In the genomic region with DNA sequence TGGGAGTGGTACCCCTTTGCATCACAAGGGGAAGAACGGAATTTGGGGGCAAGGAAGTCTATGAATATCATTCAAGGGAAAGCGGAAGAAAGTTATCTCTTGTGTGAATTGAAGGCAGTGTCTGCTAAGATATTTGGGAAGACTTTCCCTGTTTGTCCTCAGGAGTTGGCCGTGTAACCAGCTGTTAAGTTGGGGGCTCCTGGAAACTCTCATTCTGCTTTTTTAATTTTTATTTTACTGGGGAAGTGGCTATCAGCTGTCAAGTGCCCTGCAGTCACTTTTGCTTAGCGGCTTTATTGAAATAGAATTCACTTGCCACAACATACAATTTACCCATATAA, we compare ENCODE assay signal across 12 cellular contexts. TPM values are rescaled to one million over a fixed set of nuclear protein-coding genes. Genes with fewer than 3 reads are reported as not detected.
DNase-seq lines count a peak whose midpoint lies in the region; ATAC-seq, FAIRE-seq and TF ChIP-seq lines count a peak whose summit lies in the region.
"Had no signal": no experiment of that assay in that cellular context is flagged by ENCODE, and none has a peak within 500 bp of the region (broad histone marks: within the 10 kb centered on the region; RNA-seq: fewer than 3 reads in every experiment).

No MANE protein-coding gene starts in this region.

- intact Hi-C loops in endothelial cell of umbilical vein (cut with micrococcal nuclease), result no loop called here

- TF ChIP-seq CTCF in GM06990 (IDR thresholded peaks at IDR 0.05; ENCODE audit: insufficient read depth, low read length, poor library complexity, severe bottlenecking), result no peak
- TF ChIP-seq CTCF in endothelial cell of umbilical vein (IDR thresholded peaks at IDR 0.05; ENCODE audit: extremely low read depth in 1 of 2, insufficient read depth in 1 of 2, low read depth in 1 of 2, low read length in 2 of 2), result no peak
- no peak for TF ChIP-seq CTCF in osteocyte (IDR thresholded peaks at IDR 0.05)

- dilution Hi-C loops in endothelial cell of umbilical vein (cut with MboI; ENCODE audit: extremely low pct_ligation_motif_present, low sequenced_read_pairs), result no loop called here

- H3K4me1 Mint-ChIP-seq in osteocyte (ENCODE audit: unreplicated experiment), result peaks cover 47% of the 10 kb centered on the region

- CTCF ChIA-PET in endothelial cell of umbilical vein (lab: Charles Lee), result interaction anchor here (5.3 kb wide), 1 partner anchor 15 kb away, joined by 79 read pairs; no protein-coding TSS in a partner anchor

- no peaks in the 10 kb centered on the region for H3K9me3 ChIP-seq in endothelial cell of umbilical vein (replicated peaks; ENCODE audit: control insufficient read depth, insufficient read depth, low read length)

- H3K9me3 Mint-ChIP-seq in osteocyte (ENCODE audit: unreplicated experiment), result no peaks in the 10 kb centered on the region

- ATAC-seq in GM19035 (IDR thresholded peaks at IDR 0.05; ENCODE audit: unreplicated experiment) (no peak), HG03521 (IDR thresholded peaks at IDR 0.05; ENCODE audit: unreplicated experiment) (no peak), HG03469 (IDR thresholded peaks at IDR 0.05; ENCODE audit: unreplicated experiment) (no peak)

- no peak overlapping the region for H3K27ac ChIP-seq in endothelial cell of umbilical vein (ENCODE audit: insufficient read depth, low read depth, low read length)

- H3K27me3 ChIP-seq in GM06990 (replicated peaks; ENCODE audit: control insufficient read depth, insufficient read depth, low read length) (no peaks in the 10 kb centered on the region), endothelial cell of umbilical vein (ENCODE audit: control insufficient read depth in 2 of 2, insufficient read depth in 2 of 2, low read length in 2 of 2) (no peaks in the 10 kb centered on the region)

- POLR2A ChIA-PET in endothelial cell of umbilical vein (lab: Charles Lee), result no interaction called here

- H3K9me1 ChIP-seq in endothelial cell of umbilical vein (replicated peaks; ENCODE audit: control insufficient read depth, extremely low read depth, insufficient read depth, low read length), result no peaks in the 10 kb centered on the region

- H3K4me1 ChIP-seq in endothelial cell of umbilical vein (ENCODE audit: control insufficient read depth, extremely low read depth, insufficient read depth, low read length), result peaks cover 30% of the 10 kb centered on the region

- peaks cover 8% of the 10 kb centered on the region for H3K36me3 Mint-ChIP-seq in osteocyte (ENCODE audit: unreplicated experiment)

- TF ChIP-seq POLR2A in endothelial cell of umbilical vein (IDR thresholded peaks at IDR 0.05; ENCODE audit: low read depth, low read length), result no peak

- H3K36me3 ChIP-seq in GM06990 (ENCODE audit: control insufficient read depth, insufficient read depth, low read length) (peaks cover 9% of the 10 kb centered on the region), endothelial cell of umbilical vein (ENCODE audit: control insufficient read depth in 2 of 2, extremely low read depth in 1 of 2, insufficient read depth in 2 of 2, low read length in 2 of 2) (peaks cover 0 to 4% of the 10 kb centered on the region in 2 experiments)

- no peak for FAIRE-seq in endothelial cell of umbilical vein (lab: Jason Lieb, UNC)

- H3K4me3 ChIP-seq in GM06990 (replicated peaks; ENCODE audit: low read depth, low read length) (peak overlapping the region; percentile 81), endothelial cell of umbilical vein (replicated peaks in 1 of 3; ENCODE audit: insufficient read depth in 1 of 3, low read depth in 1 of 3, low read length in 3 of 3) (peak overlapping the region in 1 of 3 experiments; percentile 86)

- no TSS peak for BruUV-seq in endothelial cell of umbilical vein (replicated peaks; lab: Mats Ljungman, UMichigan)

- no peak overlapping the region for H3K9ac ChIP-seq in endothelial cell of umbilical vein (replicated peaks; ENCODE audit: extremely low read depth, insufficient read depth, low read length)

- H3K4me2 ChIP-seq in endothelial cell of umbilical vein (ENCODE audit: insufficient read depth, low read length), result peak overlapping the region; percentile 96

- peaks cover 9% of the 10 kb centered on the region for H4K20me1 ChIP-seq in endothelial cell of umbilical vein (replicated peaks; ENCODE audit: control insufficient read depth, extremely low read depth, insufficient read depth, low read length)

- no peaks in the 10 kb centered on the region for H3K27me3 Mint-ChIP-seq in osteocyte (ENCODE audit: unreplicated experiment)

- H3K79me2 ChIP-seq in endothelial cell of umbilical vein (ENCODE audit: control insufficient read depth, insufficient read depth, low read length), result peaks cover 77% of the 10 kb centered on the region

- H3K4me3 Mint-ChIP-seq in osteocyte (ENCODE audit: unreplicated experiment), result peak overlapping the region; percentile 93

- DNase-seq in GM06990 (ENCODE audit: extremely low read depth, insufficient read length) (no peak), endothelial cell of umbilical vein (ENCODE audit: low read depth, low spot score) (no peak), osteocyte (ENCODE audit: extremely low spot score, unreplicated experiment) (no peak), globus pallidus (ENCODE audit: low spot score) (no peak)
- DNase-seq: activated CD4-positive, CD25-positive, alpha-beta regulatory T cell treated with anti-CD3 and anti-CD28 coated beads, Interleukin-2, amount 50 U/mL, for 72 hours; cortex of kidney; NCI-H446 had no signal

- H2AFZ ChIP-seq in endothelial cell of umbilical vein (ENCODE audit: low read depth, low read length), result no peak overlapping the region

- H3K27ac Mint-ChIP-seq in osteocyte (ENCODE audit: unreplicated experiment), result peak overlapping the region; percentile 46

TF ChIP-seq in PFSK-1, 5 proteins besides CTCF, POLR2A, EP300 and RAD21 (continues in another document):
- no peak for TF ChIP-seq FOXP2 (optimal IDR thresholded peaks at IDR 0.05; ENCODE audit: borderline replicate concordance, extremely low read depth, extremely low read length, insufficient read depth)

TF ChIP-seq in endothelial cell of umbilical vein, 7 proteins besides CTCF, POLR2A, EP300 and RAD21:
- TF ChIP-seq FOS (IDR thresholded peaks at IDR 0.05; ENCODE audit: borderline replicate concordance, insufficient read depth, low read length) (no peak), JUN (IDR thresholded peaks at IDR 0.05; ENCODE audit: borderline replicate concordance, insufficient read depth, insufficient read length, low read depth) (no peak), EZH2 (IDR thresholded peaks at IDR 0.05; ENCODE audit: borderline replicate concordance, low read depth, low read length, severe bottlenecking) (no peak), MAX (IDR thresholded peaks at IDR 0.05; ENCODE audit: insufficient read depth, insufficient read length) (no peak), MYC (IDR thresholded peaks at IDR 0.05; ENCODE audit: low read depth, low read length) (no peak), GATA2 (IDR thresholded peaks at IDR 0.05; ENCODE audit: insufficient read depth, insufficient read length, low read depth, low read length) (no peak), POLR2AphosphoS5 (IDR thresholded peaks at IDR 0.05; ENCODE audit: insufficient read depth, low read depth, low read length) (no peak)
TF ChIP-seq in endothelial cell of umbilical vein: peak in this region for 0.

RNA-seq across cellular contexts. Expression of gene UPF1, which starts 2.9 kb away (rescaled TPM):
- 53.8 TPM for polyA plus RNA-seq in PFSK-1 (2012; ENCODE audit: insufficient read length, low read depth)
- total RNA-seq in endothelial cell of umbilical vein (68.2 and 69.1 TPM in 2 replicates), osteocyte (58.0 and 64.2 TPM in 2 replicates)
- 50.2 and 65.9 TPM in 2 replicates for polyA plus RNA-seq in endothelial cell of umbilical vein
- polyA plus RNA-seq in endothelial cell of umbilical vein (2011; cell fraction: cytosol; rRNA removed), result 26.3 and 28.3 TPM in 2 replicates
- polyA plus RNA-seq in endothelial cell of umbilical vein (2011; cell fraction: nucleus; rRNA removed), result 99.6 and 107 TPM in 2 replicates
- 33.8 and 44.1 TPM in 2 replicates for polyA plus RNA-seq in endothelial cell of umbilical vein (2012)
- polyA minus RNA-seq in endothelial cell of umbilical vein, result 71.1 and 74.9 TPM in 2 replicates
- polyA minus RNA-seq in endothelial cell of umbilical vein (2011; cell fraction: cytosol; rRNA and poly(A)+ RNA removed), result 34.7 TPM
- polyA minus RNA-seq in endothelial cell of umbilical vein (2011; cell fraction: nucleus; rRNA and poly(A)+ RNA removed), result 55.0 and 61.6 TPM in 2 replicates

RNA-seq across cellular contexts. Expression of gene COMP, which starts 43.5 kb away (rescaled TPM):
- 1.5 TPM for polyA plus RNA-seq in PFSK-1 (2012; ENCODE audit: insufficient read length, low read depth)
- not detected in 2 replicates for total RNA-seq in endothelial cell of umbilical vein
- polyA plus RNA-seq in endothelial cell of umbilical vein, result not detected in 2 replicates
- polyA plus RNA-seq in endothelial cell of umbilical vein (2011; cell fraction: cytosol; rRNA removed), result not detected in 2 replicates
- polyA plus RNA-seq in endothelial cell of umbilical vein (2011; cell fraction: nucleus; rRNA removed), result not detected in 2 replicates
- not detected in 2 replicates for polyA plus RNA-seq in endothelial cell of umbilical vein (2012)
- polyA minus RNA-seq in endothelial cell of umbilical vein, result not detected in 2 replicates
- polyA minus RNA-seq in endothelial cell of umbilical vein (2011; cell fraction: cytosol; rRNA and poly(A)+ RNA removed), result not detected
- not detected in 2 replicates for polyA minus RNA-seq in endothelial cell of umbilical vein (2011; cell fraction: nucleus; rRNA and poly(A)+ RNA removed)
- 0.13 and 0.57 TPM in 2 replicates for total RNA-seq in osteocyte
- total RNA-seq: lung microvascular endothelial cell had no signal
